Comparison of ENCODE assay signal across 8 cellular contexts in the genomic region with DNA sequence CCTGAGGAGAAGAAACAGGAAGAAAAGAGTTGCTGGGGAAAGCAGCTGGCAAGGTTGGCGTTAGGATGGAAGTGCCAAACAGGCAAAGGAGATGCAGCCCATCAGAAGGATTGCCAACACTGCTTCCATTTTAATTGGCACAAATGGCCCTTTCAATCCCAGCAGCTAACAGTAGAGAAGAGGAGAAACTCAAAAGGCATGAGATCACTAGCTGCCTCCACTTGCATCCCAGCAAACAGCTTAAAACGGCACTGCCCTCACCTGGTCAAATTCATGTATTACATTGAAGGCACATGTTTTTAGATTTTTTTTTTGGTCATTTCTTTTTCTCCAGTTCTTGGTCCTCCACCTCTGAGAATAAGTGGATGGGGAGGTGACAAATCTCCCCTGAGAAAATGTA. TPM values are rescaled to one million over a fixed set of nuclear protein-coding genes. Genes with fewer than 3 reads are reported as not detected.
A peak's percentile ranks its signal among the peaks of the same experiment; 100 is the strongest.
DNase-seq lines count a peak whose midpoint lies in the region; TF ChIP-seq lines count a peak whose summit lies in the region.

No MANE protein-coding gene starts in this region.

- H3K4me1 ChIP-seq in OCI-LY7 (ENCODE audit: insufficient read depth, low read length, poor library complexity, severe bottlenecking) = peaks cover 9% of the 10 kb centered on the region

- POLR2A ChIA-PET in OCI-LY7 (lab: Charles Lee) = no interaction called here

- H3K9me3 ChIP-seq in OCI-LY7 (ENCODE audit: low read length) = no peaks in the 10 kb centered on the region

- no peaks in the 10 kb centered on the region; the same call in 1 of the 2 replicates for H3K9me3 Mint-ChIP-seq in HFFc6
- H3K9me3 Mint-ChIP-seq in activated naive CD4-positive, alpha-beta T cell treated with anti-CD3 and anti-CD28 coated beads, Interleukin-2, amount 10 ng/mL, durations not matched to agents 7 days and 5 days = no peaks in the 10 kb centered on the region
- no peaks in the 10 kb centered on the region for H3K9me3 Mint-ChIP-seq in glutamatergic neuron (ENCODE audit: unreplicated experiment)

- no peaks in the 10 kb centered on the region for H3K36me3 Mint-ChIP-seq in HFFc6 (ENCODE audit: low read depth)
- H3K36me3 Mint-ChIP-seq in activated naive CD4-positive, alpha-beta T cell treated with anti-CD3 and anti-CD28 coated beads, Interleukin-2, amount 10 ng/mL, durations not matched to agents 7 days and 5 days = no peaks in the 10 kb centered on the region
- no peaks in the 10 kb centered on the region for H3K36me3 Mint-ChIP-seq in glutamatergic neuron (ENCODE audit: unreplicated experiment)

- H3K79me2 ChIP-seq in OCI-LY7 (ENCODE audit: insufficient read depth, low read depth, low read length) = no peaks in the 10 kb centered on the region

- H3K4me3 ChIP-seq in OCI-LY7 (ENCODE audit: low read depth, low read length, poor library complexity, severe bottlenecking) = no peak overlapping the region

- H3K4me2 ChIP-seq in OCI-LY7 (ENCODE audit: low read length) = no peak overlapping the region

- no TSS peak for BruUV-seq in OCI-LY7 (replicated peaks; lab: Mats Ljungman, UMichigan)

- H3K27ac ChIP-seq in OCI-LY7 (ENCODE audit: low read depth, low read length, poor library complexity, severe bottlenecking) = no peak overlapping the region

- intact Hi-C loops in OCI-LY7 (cut with micrococcal nuclease; ENCODE audit: unreplicated experiment) = loop anchor here (1.0 to 5.0 kb wide), 2 partner anchors 43 to 70 kb away; no protein-coding TSS in a partner anchor

- CTCF ChIA-PET in OCI-LY7 (lab: Charles Lee; ENCODE audit: unreplicated experiment) = interaction anchor here (0.6 kb wide), 1 partner anchor 264 kb away, joined by 3 read pairs; no protein-coding TSS in a partner anchor
- CTCF ChIA-PET in activated naive CD4-positive, alpha-beta T cell treated with anti-CD3 and anti-CD28 coated beads, Interleukin-2, amount 10 ng/mL, durations not matched to agents 7 days and 5 days (lab: Charles Lee) = interaction anchor here (0.6 to 1.8 kb wide), 12 partner anchors 30 to 227 kb away, joined by 3 to 5 read pairs (median 3); no protein-coding TSS in a partner anchor

- H3K27me3 Mint-ChIP-seq in HFFc6 (ENCODE audit: insufficient read depth) (no peaks in the 10 kb centered on the region), glutamatergic neuron (ENCODE audit: unreplicated experiment) (no peaks in the 10 kb centered on the region)
- peaks cover 13% of the 10 kb centered on the region for H3K27me3 Mint-ChIP-seq in activated naive CD4-positive, alpha-beta T cell treated with anti-CD3 and anti-CD28 coated beads, Interleukin-2, amount 10 ng/mL, durations not matched to agents 7 days and 5 days

- H3K9me2 ChIP-seq in OCI-LY7 (ENCODE audit: insufficient read depth, low read length) = no peaks in the 10 kb centered on the region

- H3K4me3 Mint-ChIP-seq in HFFc6 = no peak overlapping the region
- no peak overlapping the region for H3K4me3 Mint-ChIP-seq in activated naive CD4-positive, alpha-beta T cell treated with anti-CD3 and anti-CD28 coated beads, Interleukin-2, amount 10 ng/mL, durations not matched to agents 7 days and 5 days
- H3K4me3 Mint-ChIP-seq in glutamatergic neuron (ENCODE audit: unreplicated experiment) = no peak overlapping the region

- TF ChIP-seq CTCF in HFFc6 (IDR thresholded peaks at IDR 0.05) (peak; percentile 78), OCI-LY7 (conservative IDR thresholded peaks at IDR 0.05; ENCODE audit: low read length) (peak; percentile 80), glutamatergic neuron (IDR thresholded peaks at IDR 0.05; ENCODE audit: partially characterized antibody, unreplicated experiment) (peak; percentile 65)

- DNase-seq in D341Med (ENCODE audit: low spot score) (peak; percentile 50), HFFc6 (peak; percentile 32), OCI-LY7 (ENCODE audit: low spot score) (peak; percentile 70), glutamatergic neuron (peak; percentile 28), retina (peak; percentile 47), GM19238 (ENCODE audit: insufficient read length, low spot score) (no peak), T1000 (lab: John Stamatoyannopoulos, UW) (no peak)
- peak; percentile 70 for DNase-seq in activated naive CD4-positive, alpha-beta T cell treated with anti-CD3 and anti-CD28 coated beads, Interleukin-2, amount 10 ng/mL, durations not matched to agents 7 days and 5 days

- H4K20me1 ChIP-seq in OCI-LY7 (ENCODE audit: insufficient read depth, low read length) = no peaks in the 10 kb centered on the region

- peak overlapping the region; percentile 52; the same call in 1 of the 2 replicates for H2AFZ ChIP-seq in OCI-LY7 (ENCODE audit: low read length)

- H3K4me1 Mint-ChIP-seq in HFFc6 (ENCODE audit: low read depth) (no peaks in the 10 kb centered on the region), glutamatergic neuron (ENCODE audit: low read depth, unreplicated experiment) (no peaks in the 10 kb centered on the region)
- peaks cover 34% of the 10 kb centered on the region for H3K4me1 Mint-ChIP-seq in activated naive CD4-positive, alpha-beta T cell treated with anti-CD3 and anti-CD28 coated beads, Interleukin-2, amount 10 ng/mL, durations not matched to agents 7 days and 5 days

- H3K27ac Mint-ChIP-seq in HFFc6 = no peak overlapping the region
- no peak overlapping the region for H3K27ac Mint-ChIP-seq in activated naive CD4-positive, alpha-beta T cell treated with anti-CD3 and anti-CD28 coated beads, Interleukin-2, amount 10 ng/mL, durations not matched to agents 7 days and 5 days
- H3K27ac Mint-ChIP-seq in glutamatergic neuron (ENCODE audit: unreplicated experiment) = no peak overlapping the region

- no peaks in the 10 kb centered on the region for H3K36me3 ChIP-seq in OCI-LY7 (ENCODE audit: insufficient read depth, low read length)

RNA-seq across cellular contexts. Expression of a gene that starts 34.1 kb away (rescaled TPM):
- not detected for total RNA-seq in HFFc6 (2021; fragmentation: NEBNext Ultra II Directional; extraction: Animal tissue kit (Norgen Biotek cat#: 25700))
- not detected in 2 replicates for total RNA-seq in OCI-LY7 (2014; rRNA removed; shearing (Covaris generic))
- not detected in 2 replicates for total RNA-seq in OCI-LY7 (2022)
- not detected for total RNA-seq in glutamatergic neuron (ENCODE audit: unreplicated experiment)

Comparison
In these comparisons a context has a peak if more than half of its experiments do, and no peak if none do; other contexts are left out.
1. DNase-seq: peak in D341Med (single experiment), HFFc6 (single experiment), OCI-LY7 (single experiment), activated naive CD4-positive, alpha-beta T cell treated with anti-CD3 and anti-CD28 coated beads, Interleukin-2, amount 10 ng/mL, durations not matched to agents 7 days and 5 days (single experiment), glutamatergic neuron (single experiment) and retina (single experiment); none in GM19238 (single experiment) and T1000 (single experiment).
2. Peak in every context shown above with its lines, with median percentiles within 50 percentile points of each other: CTCF ChIP-seq.